Comparison of ENCODE assay signal across 1 cellular context in the genomic region with DNA sequence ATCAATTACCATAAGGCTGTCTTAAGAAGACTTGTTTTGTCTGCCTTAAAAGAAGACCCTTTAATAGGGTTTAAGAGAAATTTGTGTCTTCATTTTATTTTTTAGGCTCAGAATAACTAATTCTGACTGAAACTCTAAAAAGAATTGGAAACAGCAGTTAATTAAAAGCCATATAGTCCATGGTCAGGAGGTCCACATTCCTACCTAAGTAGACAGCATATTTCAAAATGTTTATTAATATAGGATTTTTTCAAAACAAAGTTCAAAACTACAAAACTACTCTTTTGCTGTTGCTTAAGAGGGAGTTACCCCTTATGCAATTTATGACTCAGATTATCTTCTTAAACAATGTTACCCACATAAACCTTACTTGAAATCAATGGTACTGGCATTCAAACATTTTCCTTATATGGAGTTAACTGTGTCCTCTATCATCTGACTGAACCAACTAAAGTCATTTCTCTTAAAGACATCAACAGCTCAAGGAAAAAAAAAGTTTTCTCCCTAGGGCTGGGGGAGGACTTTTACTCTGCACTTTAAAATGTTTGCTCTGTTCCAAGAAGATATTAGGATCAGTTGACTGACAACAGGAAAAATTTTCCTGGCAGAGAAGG.
A peak's percentile ranks its signal among the peaks of the same experiment; 100 is the strongest.
TF ChIP-seq lines count a peak whose summit lies in the region.

No MANE protein-coding gene starts in this region.

TF ChIP-seq in K562, 482 proteins besides CTCF, POLR2A, EP300 and RAD21 (continued from another document):
- TF ChIP-seq, protein P1, sequence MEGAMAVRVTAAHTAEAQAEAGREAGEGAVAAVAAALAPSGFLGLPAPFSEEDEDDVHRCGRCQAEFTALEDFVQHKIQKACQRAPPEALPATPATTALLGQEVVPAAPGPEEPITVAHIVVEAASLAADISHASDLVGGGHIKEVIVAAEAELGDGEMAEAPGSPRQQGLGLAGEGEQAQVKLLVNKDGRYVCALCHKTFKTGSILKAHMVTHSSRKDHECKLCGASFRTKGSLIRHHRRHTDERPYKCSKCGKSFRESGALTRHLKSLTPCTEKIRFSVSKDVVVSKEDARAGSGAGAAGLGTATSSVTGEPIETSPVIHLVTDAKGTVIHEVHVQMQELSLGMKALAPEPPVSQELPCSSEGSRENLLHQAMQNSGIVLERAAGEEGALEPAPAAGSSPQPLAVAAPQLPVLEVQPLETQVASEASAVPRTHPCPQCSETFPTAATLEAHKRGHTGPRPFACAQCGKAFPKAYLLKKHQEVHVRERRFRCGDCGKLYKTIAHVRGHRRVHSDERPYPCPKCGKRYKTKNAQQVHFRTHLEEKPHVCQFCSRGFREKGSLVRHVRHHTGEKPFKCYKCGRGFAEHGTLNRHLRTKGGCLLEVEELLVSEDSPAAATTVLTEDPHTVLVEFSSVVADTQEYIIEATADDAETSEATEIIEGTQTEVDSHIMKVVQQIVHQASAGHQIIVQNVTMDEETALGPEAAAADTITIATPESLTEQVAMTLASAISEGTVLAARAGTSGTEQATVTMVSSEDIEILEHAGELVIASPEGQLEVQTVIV (CRISPR knock-in tag; IDR thresholded peaks at IDR 0.05; ENCODE audit: borderline replicate concordance) = no peak
- TF ChIP-seq YY1 (IDR thresholded peaks at IDR 0.05; ENCODE audit: borderline replicate concordance in 1 of 3, control insufficient read depth in 1 of 3, extremely low read depth in 1 of 3, insufficient read depth in 3 of 3, insufficient read length in 1 of 3, insufficient replicate concordance in 2 of 3, low read depth in 1 of 3, low read length in 2 of 3) (no peak), NFXL1 (CRISPR knock-in tag; IDR thresholded peaks at IDR 0.05) (no peak), ATF2 (CRISPR knock-in tag; IDR thresholded peaks at IDR 0.05) (no peak), SRSF1 (IDR thresholded peaks at IDR 0.05; ENCODE audit: low read depth, low read length) (no peak), HNRNPH1 (optimal IDR thresholded peaks at IDR 0.05; ENCODE audit: low read depth, low read length) (no peak), HMBOX1 (IDR thresholded peaks at IDR 0.05) (peak; percentile 40; the same call in 1 of the 2 replicates), POLR2H (tag; IDR thresholded peaks at IDR 0.05; ENCODE audit: low read depth) (no peak), ZBTB33 (CRISPR knock-in tag; IDR thresholded peaks at IDR 0.05) (no peak), KLF16 (IDR thresholded peaks at IDR 0.05) (no peak), SMARCA5 (IDR thresholded peaks at IDR 0.05) (no peak), KLF6 (CRISPR knock-in tag; IDR thresholded peaks at IDR 0.05; ENCODE audit: borderline replicate concordance) (no peak), TCF3 (CRISPR knock-in tag; IDR thresholded peaks at IDR 0.05) (peak; percentile 15; the same call in 1 of the 2 replicates), ZC3H8 (IDR thresholded peaks at IDR 0.05) (no peak), CBX8 (IDR thresholded peaks at IDR 0.05; ENCODE audit: borderline replicate concordance, extremely low read depth, low read depth, low read length, poor library complexity, severe bottlenecking) (no peak), CHD1 (IDR thresholded peaks at IDR 0.05; ENCODE audit: low read length) (no peak), CHCHD3 (CRISPR knock-in tag; IDR thresholded peaks at IDR 0.05) (no peak)
- TF ChIP-seq, protein P2, sequence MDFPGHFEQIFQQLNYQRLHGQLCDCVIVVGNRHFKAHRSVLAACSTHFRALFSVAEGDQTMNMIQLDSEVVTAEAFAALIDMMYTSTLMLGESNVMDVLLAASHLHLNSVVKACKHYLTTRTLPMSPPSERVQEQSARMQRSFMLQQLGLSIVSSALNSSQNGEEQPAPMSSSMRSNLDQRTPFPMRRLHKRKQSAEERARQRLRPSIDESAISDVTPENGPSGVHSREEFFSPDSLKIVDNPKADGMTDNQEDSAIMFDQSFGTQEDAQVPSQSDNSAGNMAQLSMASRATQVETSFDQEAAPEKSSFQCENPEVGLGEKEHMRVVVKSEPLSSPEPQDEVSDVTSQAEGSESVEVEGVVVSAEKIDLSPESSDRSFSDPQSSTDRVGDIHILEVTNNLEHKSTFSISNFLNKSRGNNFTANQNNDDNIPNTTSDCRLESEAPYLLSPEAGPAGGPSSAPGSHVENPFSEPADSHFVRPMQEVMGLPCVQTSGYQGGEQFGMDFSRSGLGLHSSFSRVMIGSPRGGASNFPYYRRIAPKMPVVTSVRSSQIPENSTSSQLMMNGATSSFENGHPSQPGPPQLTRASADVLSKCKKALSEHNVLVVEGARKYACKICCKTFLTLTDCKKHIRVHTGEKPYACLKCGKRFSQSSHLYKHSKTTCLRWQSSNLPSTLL (IDR thresholded peaks at IDR 0.05) = no peak
- TF ChIP-seq, protein P3, sequence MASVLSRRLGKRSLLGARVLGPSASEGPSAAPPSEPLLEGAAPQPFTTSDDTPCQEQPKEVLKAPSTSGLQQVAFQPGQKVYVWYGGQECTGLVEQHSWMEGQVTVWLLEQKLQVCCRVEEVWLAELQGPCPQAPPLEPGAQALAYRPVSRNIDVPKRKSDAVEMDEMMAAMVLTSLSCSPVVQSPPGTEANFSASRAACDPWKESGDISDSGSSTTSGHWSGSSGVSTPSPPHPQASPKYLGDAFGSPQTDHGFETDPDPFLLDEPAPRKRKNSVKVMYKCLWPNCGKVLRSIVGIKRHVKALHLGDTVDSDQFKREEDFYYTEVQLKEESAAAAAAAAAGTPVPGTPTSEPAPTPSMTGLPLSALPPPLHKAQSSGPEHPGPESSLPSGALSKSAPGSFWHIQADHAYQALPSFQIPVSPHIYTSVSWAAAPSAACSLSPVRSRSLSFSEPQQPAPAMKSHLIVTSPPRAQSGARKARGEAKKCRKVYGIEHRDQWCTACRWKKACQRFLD (CRISPR knock-in tag; IDR thresholded peaks at IDR 0.05) = 0 out of 2 replicates have a peak, but pooled peaks have one; percentile 31
